Comparison of ENCODE assay signal across 32 cellular contexts in the genomic region with DNA sequence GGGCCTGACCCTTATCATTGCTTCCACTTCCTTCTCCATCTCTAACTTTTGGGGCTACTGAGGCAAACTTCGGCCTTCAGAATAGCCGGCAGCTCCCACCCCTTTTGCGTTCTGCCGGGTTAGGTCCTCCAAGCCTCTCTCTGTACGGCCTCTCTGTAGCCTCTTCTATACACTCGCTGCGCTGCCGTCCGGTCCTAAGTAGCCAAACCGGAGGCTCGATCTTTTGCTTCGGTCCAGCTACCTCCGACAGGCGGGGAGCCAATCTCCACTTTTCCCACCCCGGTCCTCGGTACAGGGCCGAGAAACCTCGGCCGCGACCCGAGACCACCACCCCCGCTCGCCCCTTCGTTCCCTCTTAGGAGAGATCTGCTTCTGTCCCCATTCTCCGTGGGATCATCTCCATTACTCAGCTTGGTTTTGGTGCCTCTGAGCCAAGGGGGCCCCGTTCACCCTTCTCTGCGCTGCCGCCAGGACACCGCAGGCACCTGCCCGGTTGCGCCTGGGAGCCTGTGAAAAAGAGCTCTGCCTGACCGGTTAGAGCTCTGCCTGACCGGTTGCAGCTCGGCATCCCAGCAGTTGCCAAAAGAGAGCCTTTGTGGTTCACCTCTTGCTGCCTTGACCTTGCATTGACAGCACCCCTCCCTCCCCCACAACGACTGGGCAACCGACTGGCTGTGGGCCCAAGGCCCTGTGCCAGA. TPM values are rescaled to one million over a fixed set of nuclear protein-coding genes. Genes with fewer than 3 reads are reported as not detected.
DNase-seq lines count a peak whose midpoint lies in the region; ATAC-seq and TF ChIP-seq lines count a peak whose summit lies in the region.
"Had no signal": no experiment of that assay in that cellular context is flagged by ENCODE, and none has a peak within 500 bp of the region (broad histone marks: within the 10 kb centered on the region; RNA-seq: fewer than 3 reads in every experiment).

No MANE protein-coding gene starts in this region.

- H3K4me3 ChIP-seq in HUES64 (ENCODE audit: low read length) (peak overlapping the region; percentile 47), iPS-15b (ENCODE audit: low read depth, low read length) (peak overlapping the region; percentile 52)
- H3K4me3 ChIP-seq: GM23248, pancreas, SJCRH30, transverse colon had no signal

- no peak overlapping the region for H3K9ac ChIP-seq in HUES64 (ENCODE audit: low read depth, low read length)
- H3K9ac ChIP-seq in iPS-15b (ENCODE audit: low read depth, low read length) = no peak overlapping the region
- H3K9ac ChIP-seq: GM23248 had no signal

- H3K4me1 Mint-ChIP-seq in neural crest cell = peaks cover 27% of the 10 kb centered on the region
- H3K4me1 Mint-ChIP-seq: activated naive CD4-positive, alpha-beta T cell treated with anti-CD3 and anti-CD28 coated beads, Interleukin-2, amount 10 ng/mL, durations not matched to agents 7 days and 5 days; naive thymus-derived CD4-positive, alpha-beta T cell had no signal

- TF ChIP-seq CTCF in neural crest cell (conservative IDR thresholded peaks at IDR 0.05) (no peak), GM10266 (IDR thresholded peaks at IDR 0.05; ENCODE audit: control insufficient read depth, insufficient read depth, low read depth, missing control alignments) (no peak)

- H3K4me1 ChIP-seq in HUES64 (ENCODE audit: insufficient read depth, low read length) (peaks cover 18% of the 10 kb centered on the region; the same call in 1 of the 2 replicates), iPS-15b (ENCODE audit: control insufficient read depth, insufficient read depth, low read length) (peaks cover 13% of the 10 kb centered on the region)
- H3K4me1 ChIP-seq: breast epithelium, pancreas, SJCRH30, transverse colon had no signal

- H3K27me3 ChIP-seq in HUES64 (ENCODE audit: insufficient read depth, low read length) (peaks cover 84% of the 10 kb centered on the region), iPS-15b (ENCODE audit: control insufficient read depth, insufficient read depth, low read length) (peaks cover 48% of the 10 kb centered on the region)
- H3K27me3 ChIP-seq: SJCRH30 had no signal

- no peaks in the 10 kb centered on the region for H3K9me3 ChIP-seq in HUES64 (ENCODE audit: insufficient read depth, low read depth, low read length)
- H3K9me3 ChIP-seq in iPS-15b (ENCODE audit: control insufficient read depth, insufficient read depth, low read length) = no peaks in the 10 kb centered on the region
- H3K9me3 ChIP-seq: breast epithelium, pancreas, SJCRH30, transverse colon had no signal

- no peak overlapping the region for H3K27ac Mint-ChIP-seq in neural crest cell (ENCODE audit: unreplicated experiment)
- H3K27ac Mint-ChIP-seq: activated T-helper 1 cell treated with anti-CD3 and anti-CD28 coated beads, Interleukin-12 subunit alpha, Interleukin-12 subunit beta, Interleukin-2, Interleukin-4 antibody, amounts not matched to agents 30 ng/mL and 10 ng/mL and 1 ng/mL, durations not matched to agents 14 hours and 24 hours and 36 hours; CD8-positive, alpha-beta T cell; IgD-negative memory B cell had no signal

- DNase-seq in D341Med (ENCODE audit: low spot score) = peak; percentile 3
- DNase-seq in neural crest cell (ENCODE audit: low read depth, low spot score) = peak; percentile 1
- DNase-seq in GM10266 (ENCODE audit: extremely low spot score) = no peak
- no peak for DNase-seq in NCI-H1092 (lab: John Stamatoyannopoulos, UW)
- no peak for DNase-seq in amniotic stem cell (lab: John Stamatoyannopoulos, UW)
- DNase-seq: activated CD4-positive, alpha-beta T cell treated with anti-CD3 and anti-CD28 coated beads, Interleukin-2, amount 50 U/mL, for 4 hours; activated CD4-positive, CD25-positive, alpha-beta regulatory T cell; activated CD8-positive, alpha-beta memory T cell treated with anti-CD3 and anti-CD28 coated beads, Interleukin-2, amount 50 U/mL, for 4 hours; activated naive CD4-positive, alpha-beta T cell treated with anti-CD3 and anti-CD28 coated beads, Interleukin-2, amount 10 ng/mL, durations not matched to agents 7 days and 5 days; AML-193; CD8-positive, alpha-beta T cell; effector memory CD4-positive, alpha-beta T cell; GF-D8; GM23248; left ventricle myocardium superior; midbrain; naive thymus-derived CD4-positive, alpha-beta T cell; NCI-H1048; NCI-H2029; NCI-H226; NCI-H69; SJCRH30; stimulated activated CD4-positive, alpha-beta T cell treated with anti-CD3 and anti-CD28 coated beads, Interleukin-2, amount 100 ng/mL, for 48 hours; transverse colon had no signal

- H3K27ac ChIP-seq in HUES64 (ENCODE audit: low read depth, low read length) = no peak overlapping the region
- H3K27ac ChIP-seq: breast epithelium, GM23248, pancreas, SJCRH30, transverse colon had no signal

- peak overlapping the region; percentile 79 for H3K4me3 Mint-ChIP-seq in neural crest cell
- H3K4me3 Mint-ChIP-seq: activated naive CD4-positive, alpha-beta T cell treated with anti-CD3 and anti-CD28 coated beads, Interleukin-2, amount 10 ng/mL, durations not matched to agents 7 days and 5 days; activated T-helper 1 cell treated with anti-CD3 and anti-CD28 coated beads, Interleukin-12 subunit alpha, Interleukin-12 subunit beta, Interleukin-2, Interleukin-4 antibody, amounts not matched to agents 30 ng/mL and 10 ng/mL and 1 ng/mL, durations not matched to agents 14 hours and 24 hours and 36 hours; CD8-positive, alpha-beta T cell; IgD-negative memory B cell; naive thymus-derived CD4-positive, alpha-beta T cell had no signal

- peaks cover 98% of the 10 kb centered on the region for H3K27me3 Mint-ChIP-seq in neural crest cell (ENCODE audit: low read depth)

- ATAC-seq in HG02759 (IDR thresholded peaks at IDR 0.05; ENCODE audit: unreplicated experiment) = no peak
- ATAC-seq: CD8-positive, alpha-beta T cell; left ventricle myocardium superior; naive thymus-derived CD4-positive, alpha-beta T cell; pancreas; right cardiac atrium had no signal

- no peaks in the 10 kb centered on the region for H3K9me3 Mint-ChIP-seq in neural crest cell
- H3K9me3 Mint-ChIP-seq: activated T-helper 1 cell treated with anti-CD3 and anti-CD28 coated beads, Interleukin-12 subunit alpha, Interleukin-12 subunit beta, Interleukin-2, Interleukin-4 antibody, amounts not matched to agents 30 ng/mL and 10 ng/mL and 1 ng/mL, durations not matched to agents 14 hours and 24 hours and 36 hours had no signal

- 2% methylated on average over 36 of the region's 36 CpGs for WGBS in HUES64

- peaks cover 2% of the 10 kb centered on the region for H3K36me3 Mint-ChIP-seq in neural crest cell (ENCODE audit: low read depth)
- H3K36me3 Mint-ChIP-seq: CD8-positive, alpha-beta T cell; IgD-negative memory B cell had no signal

- H3K36me3 ChIP-seq in HUES64 (ENCODE audit: insufficient read depth, low read length) (no peaks in the 10 kb centered on the region), iPS-15b (ENCODE audit: control insufficient read depth, insufficient read depth, low read length) (no peaks in the 10 kb centered on the region)
- H3K36me3 ChIP-seq: breast epithelium, pancreas, SJCRH30, transverse colon had no signal

RNA-seq across cellular contexts. Expression of a gene that starts 1.0 kb away (rescaled TPM):
- polyA plus RNA-seq in HUES64 (2013, experiment 1 of 2) = 0.50 TPM
- 0.76 TPM for polyA plus RNA-seq in HUES64 (2013, experiment 2 of 2)
- 0.07 and 0.09 TPM in 2 replicates for total RNA-seq in neural crest cell
- total RNA-seq: activated T-helper 1 cell treated with anti-CD3 and anti-CD28 coated beads, Interleukin-12 subunit alpha, Interleukin-12 subunit beta, Interleukin-2, Interleukin-4 antibody, amounts not matched to agents 30 ng/mL and 10 ng/mL and 1 ng/mL, durations not matched to agents 14 hours and 24 hours and 36 hours; breast epithelium; CD8-positive, alpha-beta T cell; GM23248; left ventricle myocardium superior; naive thymus-derived CD4-positive, alpha-beta T cell; pancreas; right cardiac atrium; transverse colon had no signal
- polyA plus RNA-seq: GM23248; IgD-negative memory B cell; naive thymus-derived CD4-positive, alpha-beta T cell; pancreas; right cardiac atrium had no signal

Comparison
In these comparisons a context has a peak if more than half of its experiments do, and no peak if none do; other contexts are left out.
1. DNase-seq: peak in D341Med (single experiment) and neural crest cell (single experiment); none in GM10266 (single experiment), NCI-H1092 (single experiment) and amniotic stem cell (single experiment).